Comparison of ENCODE assay signal across 8 cellular contexts in the genomic region with DNA sequence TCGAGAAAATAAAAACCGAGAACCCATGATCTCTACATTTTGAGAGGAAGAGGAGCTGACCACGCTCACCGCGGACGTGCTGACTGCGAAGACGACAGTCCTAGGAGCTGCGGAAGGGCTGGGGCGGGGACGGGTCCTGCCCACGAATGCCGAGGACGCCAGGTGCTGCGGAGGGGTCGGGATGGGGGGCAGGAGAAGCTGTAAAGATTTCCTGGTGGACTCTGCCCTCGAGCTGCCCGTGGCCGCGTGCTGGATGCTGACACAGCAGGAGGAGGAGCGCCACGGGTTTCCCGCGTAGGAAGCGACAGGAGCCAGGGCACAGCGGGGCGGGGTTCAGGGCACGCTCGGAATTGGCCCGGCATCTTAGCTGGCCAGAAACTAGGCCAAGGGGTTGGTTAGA. TPM values are rescaled to one million over a fixed set of nuclear protein-coding genes. Genes with fewer than 3 reads are reported as not detected.
DNase-seq lines count a peak whose midpoint lies in the region; ATAC-seq and TF ChIP-seq lines count a peak whose summit lies in the region.

No MANE protein-coding gene starts in this region.

- H4K20me1 ChIP-seq in osteoblast (ENCODE audit: insufficient read depth, low read length): no peaks in the 10 kb centered on the region

- DNase-seq in BE2C (peak; percentile 7), SJCRH30 (no peak), osteoblast (ENCODE audit: insufficient read length, low spot score, missing footprints) (no peak), DMS53 (lab: John Stamatoyannopoulos, UW) (no peak), HT-29 (ENCODE audit: low spot score) (no peak)
- peak in 2 of 3 experiments; percentile 7 to 10 for DNase-seq in effector memory CD8-positive, alpha-beta T cell

- peaks cover 14 to 26% of the 10 kb centered on the region in 2 donors for H3K4me1 Mint-ChIP-seq in effector memory CD8-positive, alpha-beta T cell (ENCODE audit: low read depth in 2 of 2)

- H3K27me3 ChIP-seq in BE2C (no peaks in the 10 kb centered on the region), SJCRH30 (no peaks in the 10 kb centered on the region), osteoblast (ENCODE audit: insufficient read depth, low read length) (no peaks in the 10 kb centered on the region)

- peak overlapping the region; percentile 93 to 96 for H3K27ac Mint-ChIP-seq in effector memory CD8-positive, alpha-beta T cell

- H3K9me3 Mint-ChIP-seq in effector memory CD8-positive, alpha-beta T cell: peaks cover 0 to 7% of the 10 kb centered on the region in 2 donors

- no peak for TF ChIP-seq CTCF in BE2C (IDR thresholded peaks at IDR 0.05; ENCODE audit: low read depth, low read length)
- no peak for TF ChIP-seq CTCF in osteoblast (IDR thresholded peaks at IDR 0.05; ENCODE audit: extremely low read depth, low read depth, low read length)

- H3K4me1 ChIP-seq in BE2C (no peaks in the 10 kb centered on the region), SJCRH30 (no peaks in the 10 kb centered on the region), osteoblast (ENCODE audit: insufficient read depth, low read length) (no peaks in the 10 kb centered on the region)

- peak overlapping the region; percentile 70 for H2AFZ ChIP-seq in osteoblast (ENCODE audit: low read length)

- peaks cover 2% of the 10 kb centered on the region for H3K36me3 Mint-ChIP-seq in effector memory CD8-positive, alpha-beta T cell (ENCODE audit: insufficient read depth)

- peak; percentile 14 for ATAC-seq in effector memory CD8-positive, alpha-beta T cell (replicated peaks)
- no peak for ATAC-seq in HG03354 (IDR thresholded peaks at IDR 0.05; ENCODE audit: poor library complexity, severe bottlenecking, unreplicated experiment)
- no peak for ATAC-seq in GM18519 (IDR thresholded peaks at IDR 0.05; ENCODE audit: low FRiP score, unreplicated experiment)

- H3K36me3 ChIP-seq in BE2C: no peaks in the 10 kb centered on the region
- H3K36me3 ChIP-seq in SJCRH30: no peaks in the 10 kb centered on the region
- H3K36me3 ChIP-seq in osteoblast (ENCODE audit: insufficient read depth, low read length): peaks cover 12% of the 10 kb centered on the region

- peak overlapping the region; percentile 94 to 98 for H3K4me3 Mint-ChIP-seq in effector memory CD8-positive, alpha-beta T cell

- no peaks in the 10 kb centered on the region for H3K27me3 Mint-ChIP-seq in effector memory CD8-positive, alpha-beta T cell

- H3K79me2 ChIP-seq in osteoblast (ENCODE audit: insufficient read depth, low read length): no peaks in the 10 kb centered on the region

- H3K9me3 ChIP-seq in BE2C (no peaks in the 10 kb centered on the region), SJCRH30 (replicated peaks) (no peaks in the 10 kb centered on the region), osteoblast (ENCODE audit: low read depth, low read length) (peaks cover 3% of the 10 kb centered on the region)

- peak overlapping the region; percentile 61 for H3K4me2 ChIP-seq in osteoblast (ENCODE audit: insufficient read depth, low read length)

- H3K27ac ChIP-seq in SJCRH30 (no peak overlapping the region), osteoblast (ENCODE audit: low read depth, low read length) (no peak overlapping the region)

- H3K4me3 ChIP-seq in BE2C (ENCODE audit: low read depth, low read length) (peak overlapping the region; percentile 51), SJCRH30 (peak overlapping the region; percentile 58; the same call in 1 of the 2 replicates), osteoblast (ENCODE audit: insufficient read depth, low read length) (peak overlapping the region; percentile 68)

RNA-seq across cellular contexts. Expression of gene ZSCAN30, which starts 22.2 kb away (rescaled TPM):
- 6.8 TPM for polyA plus RNA-seq in BE2C (2012; ENCODE audit: insufficient read depth, insufficient read length, low read depth)
- 8.1 and 8.4 TPM in 2 replicates for total RNA-seq in SJCRH30 (2014; rRNA removed; shearing (Covaris generic))
- total RNA-seq in osteoblast: 16.6 and 17.7 TPM in 2 replicates
- 2.2 and 3.3 TPM in 2 replicates for total RNA-seq in HT-29 (2014; rRNA removed; shearing (Covaris generic))

RNA-seq across cellular contexts. Expression of gene ZNF397, which starts 27.0 kb away (rescaled TPM):
- polyA plus RNA-seq in BE2C (2012; ENCODE audit: insufficient read depth, insufficient read length, low read depth): 21.9 TPM
- 7.9 and 8.6 TPM in 2 replicates for total RNA-seq in SJCRH30 (2014; rRNA removed; shearing (Covaris generic))
- 13.0 and 14.1 TPM in 2 replicates for total RNA-seq in osteoblast
- 3.8 and 4.9 TPM in 2 replicates for total RNA-seq in HT-29 (2014; rRNA removed; shearing (Covaris generic))

Comparison
In these comparisons a context has a peak if more than half of its experiments do, and no peak if none do; other contexts are left out.
1. DNase-seq: peak in BE2C (single experiment) and effector memory CD8-positive, alpha-beta T cell (2 of 3); none in SJCRH30 (0 of 2), osteoblast (single experiment), DMS53 (single experiment) and HT-29 (single experiment).
2. Peak in every context shown above with its lines, with median percentiles within 50 percentile points of each other: H3K4me3 ChIP-seq.